In genomic region chr2:26018184-26018716, GRCh38 we compare ENCODE assay signal across 8 cellular contexts. TPM values are rescaled to one million over a fixed set of nuclear protein-coding genes. Genes with fewer than 3 reads are reported as not detected.
DNase-seq lines count a peak whose midpoint lies in the region; ATAC-seq lines count a peak whose summit lies in the region.

No MANE protein-coding gene starts in this region.

- H3K4me3 Mint-ChIP-seq in dendritic cell treated with granulocyte-macrophage colony-stimulating factor and Interleukin-4, amounts not matched to agents 40 ng/mL and 50 ng/mL, for 4 days = no peak overlapping the region
- no peak overlapping the region for H3K4me3 Mint-ChIP-seq in stimulated activated naive CD8-positive, alpha-beta T cell treated with anti-CD3 and anti-CD28 coated beads, Interleukin-15, amount 100 ng/mL, for 72 hours

- H3K79me1 ChIP-seq in mesendoderm (ENCODE audit: low read length) = no peaks in the 10 kb centered on the region

- H3K36me3 Mint-ChIP-seq in dendritic cell treated with granulocyte-macrophage colony-stimulating factor and Interleukin-4, amounts not matched to agents 40 ng/mL and 50 ng/mL, for 4 days (ENCODE audit: low read depth) = no peaks in the 10 kb centered on the region

- no peaks in the 10 kb centered on the region for H3K79me2 ChIP-seq in mesendoderm (ENCODE audit: control insufficient read depth, insufficient read depth, low read length)

- H2BK15ac ChIP-seq in mesendoderm (replicated peaks; ENCODE audit: low read depth) = no peak overlapping the region

- no peaks in the 10 kb centered on the region for H3K27me3 Mint-ChIP-seq in dendritic cell treated with granulocyte-macrophage colony-stimulating factor and Interleukin-4, amounts not matched to agents 40 ng/mL and 50 ng/mL, for 4 days
- no peaks in the 10 kb centered on the region for H3K27me3 Mint-ChIP-seq in stimulated activated naive CD8-positive, alpha-beta T cell treated with anti-CD3 and anti-CD28 coated beads, Interleukin-15, amount 100 ng/mL, for 72 hours

- no peak overlapping the region for H3K4me2 ChIP-seq in mesendoderm (ENCODE audit: low read length)

- no peaks in the 10 kb centered on the region for H3K27me3 ChIP-seq in mesendoderm (ENCODE audit: insufficient read depth, low read length, poor library complexity)

- no peak overlapping the region for H3K9ac ChIP-seq in mesendoderm (ENCODE audit: low read length)

- H4K8ac ChIP-seq in mesendoderm (ENCODE audit: low read depth, low read length) = no peak overlapping the region

- no peaks in the 10 kb centered on the region for H3K9me3 Mint-ChIP-seq in dendritic cell treated with granulocyte-macrophage colony-stimulating factor and Interleukin-4, amounts not matched to agents 40 ng/mL and 50 ng/mL, for 4 days
- no peaks in the 10 kb centered on the region for H3K9me3 Mint-ChIP-seq in stimulated activated naive CD8-positive, alpha-beta T cell treated with anti-CD3 and anti-CD28 coated beads, Interleukin-15, amount 100 ng/mL, for 72 hours

- H3K4me3 ChIP-seq in mesendoderm (ENCODE audit: low read length) = no peak overlapping the region

- no peak overlapping the region for H3K56ac ChIP-seq in mesendoderm (ENCODE audit: low read length)

- DNase-seq in COLO829 (ENCODE audit: low spot score) (peak; percentile 76), SK-MEL-5 (ENCODE audit: low read depth, low spot score) (peak; percentile 59), mesendoderm (peak; percentile 85), globus pallidus (ENCODE audit: low spot score) (no peak), NOMO-1 (lab: John Stamatoyannopoulos, UW; ENCODE audit: unreplicated experiment in 2 of 2) (no peak)
- no peak for DNase-seq in stimulated activated naive CD8-positive, alpha-beta T cell treated with anti-CD3 and anti-CD28 coated beads, Interleukin-15, amount 100 ng/mL, for 72 hours

- no peak overlapping the region for H3K18ac ChIP-seq in mesendoderm (ENCODE audit: low read length)

- intact Hi-C loops in dendritic cell treated with granulocyte-macrophage colony-stimulating factor and Interleukin-4, amounts not matched to agents 40 ng/mL and 50 ng/mL, for 4 days (cut with micrococcal nuclease) = no loop called here

- no peak overlapping the region for H4K5ac ChIP-seq in mesendoderm (ENCODE audit: low read length)

- H3K4me1 ChIP-seq in mesendoderm (ENCODE audit: control insufficient read depth, low read depth, low read length) = no peaks in the 10 kb centered on the region

- H3K4ac ChIP-seq in mesendoderm (ENCODE audit: low read depth, low read length) = no peak overlapping the region

- H3K4me1 Mint-ChIP-seq in dendritic cell treated with granulocyte-macrophage colony-stimulating factor and Interleukin-4, amounts not matched to agents 40 ng/mL and 50 ng/mL, for 4 days (ENCODE audit: low read depth) = peaks cover 51% of the 10 kb centered on the region
- no peaks in the 10 kb centered on the region for H3K4me1 Mint-ChIP-seq in stimulated activated naive CD8-positive, alpha-beta T cell treated with anti-CD3 and anti-CD28 coated beads, Interleukin-15, amount 100 ng/mL, for 72 hours

- H2BK5ac ChIP-seq in mesendoderm (ENCODE audit: low read length) = no peak overlapping the region

- WGBS in mesendoderm (ENCODE audit: extremely low coverage, insufficient coverage, low lambda C conversion rate) = no CpG with 5 or more reads among the region's 2 CpGs

- in situ Hi-C loops in SK-MEL-5 (cut with HindIII; ENCODE audit: low pct_unique_long_range_greater_than_20kb, low sequenced_read_pairs) = no loop called here

- ATAC-seq in HG03439 (IDR thresholded peaks at IDR 0.05; ENCODE audit: unreplicated experiment) = peak; percentile 66
- ATAC-seq in stimulated activated naive CD8-positive, alpha-beta T cell treated with anti-CD3 and anti-CD28 coated beads, Interleukin-15, amount 100 ng/mL, for 72 hours = peak; percentile 63

- H2AK5ac ChIP-seq in mesendoderm (ENCODE audit: low read length) = no peak overlapping the region

- peak overlapping the region; percentile 65 for H3K27ac Mint-ChIP-seq in dendritic cell treated with granulocyte-macrophage colony-stimulating factor and Interleukin-4, amounts not matched to agents 40 ng/mL and 50 ng/mL, for 4 days
- no peak overlapping the region for H3K27ac Mint-ChIP-seq in stimulated activated naive CD8-positive, alpha-beta T cell treated with anti-CD3 and anti-CD28 coated beads, Interleukin-15, amount 100 ng/mL, for 72 hours

- H3K27ac ChIP-seq in mesendoderm (ENCODE audit: low read depth, low read length) = no peak overlapping the region

- H3K23ac ChIP-seq in mesendoderm (ENCODE audit: low read length) = no peak overlapping the region

- no peaks in the 10 kb centered on the region for H3K36me3 ChIP-seq in mesendoderm (ENCODE audit: control insufficient read depth, insufficient read depth, low read length)

- no peak overlapping the region for H2BK120ac ChIP-seq in mesendoderm (ENCODE audit: low read depth, low read length)

RNA-seq across cellular contexts. Expression of gene RAB10, which starts 15.6 kb away (rescaled TPM):
- 101 and 127 TPM in 2 replicates for total RNA-seq in SK-MEL-5 (2014; rRNA removed; shearing (Covaris generic))
- polyA plus RNA-seq in SK-MEL-5 (2015; cell fraction: cytosol; rRNA removed) = 133 and 150 TPM in 2 replicates
- polyA plus RNA-seq in SK-MEL-5 (2015; cell fraction: nucleus; rRNA removed) = 34.0 and 39.6 TPM in 2 replicates
- polyA plus RNA-seq in mesendoderm (2013, experiment 1 of 2) = 89.5 TPM
- 88.3 TPM for polyA plus RNA-seq in mesendoderm (2013, experiment 2 of 2)

RNA-seq across cellular contexts. Expression of gene KIF3C, which starts 36.0 kb away (rescaled TPM):
- 19.3 and 19.6 TPM in 2 replicates for total RNA-seq in SK-MEL-5 (2014; rRNA removed; shearing (Covaris generic))
- 34.4 and 40.2 TPM in 2 replicates for polyA plus RNA-seq in SK-MEL-5 (2015; cell fraction: cytosol; rRNA removed)
- polyA plus RNA-seq in SK-MEL-5 (2015; cell fraction: nucleus; rRNA removed) = 15.5 and 17.6 TPM in 2 replicates
- 25.9 TPM for polyA plus RNA-seq in mesendoderm (2013, experiment 1 of 2)
- 26.7 TPM for polyA plus RNA-seq in mesendoderm (2013, experiment 2 of 2)

Comparison
In these comparisons a context has a peak if more than half of its experiments do, and no peak if none do; other contexts are left out.
1. DNase-seq: peak in COLO829 (single experiment), SK-MEL-5 (single experiment) and mesendoderm (single experiment); none in stimulated activated naive CD8-positive, alpha-beta T cell treated with anti-CD3 and anti-CD28 coated beads, Interleukin-15, amount 100 ng/mL, for 72 hours (0 of 2), globus pallidus (single experiment) and NOMO-1 (0 of 2).